ENCODE assay signal across 8 cellular contexts in genomic region chr3:113746955-113747718, GRCh38. TPM values are rescaled to one million over a fixed set of nuclear protein-coding genes. Genes with fewer than 3 reads are reported as not detected.
DNase-seq lines count a peak whose midpoint lies in the region; ATAC-seq, FAIRE-seq and TF ChIP-seq lines count a peak whose summit lies in the region.

ATP6V1A (plus strand) TSS chr3:113747035; CDS start chr3:113778754, 31,719 bp downstream.

- POLR2A ChIA-PET in A549 (lab: Yijun Ruan, JAX), result interaction anchor here (0.5 to 4.4 kb wide), 8 partner anchors 20 to 1650 kb away, joined by 3 to 23 read pairs (median 4); partner anchors contain the start of genes CCDC191, QTRT2, SPICE1 and USF3

- ATAC-seq in A549, result peak; percentile 65 to 68
- ATAC-seq in GM18505 (IDR thresholded peaks at IDR 0.05; ENCODE audit: unreplicated experiment), result peak; percentile 40
- peak; percentile 40 for ATAC-seq in HG02973 (IDR thresholded peaks at IDR 0.05; ENCODE audit: unreplicated experiment)

- peak within 1 kb of the TSS; percentile 96 to 99 for H3K27ac ChIP-seq in A549
- peak within 1 kb of the TSS; percentile 85 for H3K27ac ChIP-seq in OCI-LY3 (ENCODE audit: low read length)
- peak within 1 kb of the TSS; percentile 100 for H3K27ac ChIP-seq in substantia nigra (ENCODE audit: low read depth, low read length, poor library complexity, severe bottlenecking)

- TF ChIP-seq RAD21 in A549 (conservative IDR thresholded peaks at IDR 0.05 in 1 of 2, IDR thresholded peaks at IDR 0.05 in 1 of 2), result no peak

- H3K4me1 ChIP-seq in A549 (peaks cover 29% of the 10 kb centered on the region), OCI-LY3 (ENCODE audit: low read length) (peaks cover 41% of the 10 kb centered on the region), neuron (ENCODE audit: insufficient read depth, low read length) (peaks cover 19% of the 10 kb centered on the region)

- TF ChIP-seq POLR2A in A549 (IDR thresholded peaks at IDR 0.05; ENCODE audit: low read length), result no peak; the same call in 1 of the 2 replicates
- peak; percentile 75 for TF ChIP-seq POLR2A in GM18505 (IDR thresholded peaks at IDR 0.05; ENCODE audit: borderline replicate concordance, extremely low read depth, insufficient read depth, insufficient read length)

- DNase-seq in A549 (ENCODE audit: low read depth in 1 of 2, low spot score in 1 of 2), result peak; percentile 3 to 76
- peak; percentile 61 for DNase-seq in activated T-helper 1 cell treated with Interleukin-2 at 50 U/mL for 16 hours (ENCODE audit: low read depth)
- DNase-seq in fibroblast of mammary gland (ENCODE audit: low read depth), result no peak
- DNase-seq in substantia nigra (lab: John Stamatoyannopoulos, UW), result peak in 48 of 49 donors; percentile 17 to 96 (median 85)

- TF ChIP-seq EP300 in A549 (IDR thresholded peaks at IDR 0.05), result no peak

- peak within 1 kb of the TSS; percentile 77 for H2AFZ ChIP-seq in OCI-LY3 (ENCODE audit: low read depth, low read length)
- H2AFZ ChIP-seq in neuron (ENCODE audit: low read depth, low read length), result peak within 1 kb of the TSS; percentile 79

- H3K9ac ChIP-seq in OCI-LY3 (ENCODE audit: low read length), result peak within 1 kb of the TSS; percentile 86

- H3K36me3 ChIP-seq in OCI-LY3 (replicated peaks; ENCODE audit: low read depth, low read length) (peaks cover 7% of the 10 kb centered on the region), neuron (ENCODE audit: insufficient read depth, low read length) (no peaks in the 10 kb centered on the region)

- H4K20me1 ChIP-seq in OCI-LY3 (ENCODE audit: insufficient read depth, low read length), result peaks cover 27% of the 10 kb centered on the region

- H3K4me3 ChIP-seq in A549 (peak within 1 kb of the TSS; percentile 70), OCI-LY3 (ENCODE audit: low read length) (peak within 1 kb of the TSS; percentile 78), fibroblast of mammary gland (ENCODE audit: control insufficient read depth, low read depth, low read length) (peak within 1 kb of the TSS; percentile 99), neuron (ENCODE audit: low read length) (peak within 1 kb of the TSS; percentile 77)

- CTCF ChIA-PET in A549 (lab: Yijun Ruan, JAX), result interaction anchor here (1.0 to 1.4 kb wide), 4 partner anchors 10 to 166 kb away, joined by 3 to 7 read pairs (median 5); no protein-coding TSS in a partner anchor

- H3K27me3 ChIP-seq in OCI-LY3 (ENCODE audit: low read depth, low read length) (no peaks in the 10 kb centered on the region), neuron (ENCODE audit: insufficient read depth, low read length) (no peaks in the 10 kb centered on the region)

- peaks cover 63% of the 10 kb centered on the region for H3K79me2 ChIP-seq in OCI-LY3 (ENCODE audit: low read length)

- WGBS in A549 (ENCODE audit: missing lambda C conversion rate), result 2% methylated on average over 30 of the region's 31 CpGs

- FAIRE-seq in A549 (lab: Jason Lieb, UNC), result no peak

- no peak for TF ChIP-seq CTCF in A549 (IDR thresholded peaks at IDR 0.05)
- no peak for TF ChIP-seq CTCF in OCI-LY3 (IDR thresholded peaks at IDR 0.05; ENCODE audit: low read depth, low read length)
- TF ChIP-seq CTCF in fibroblast of mammary gland (conservative IDR thresholded peaks at IDR 0.05; ENCODE audit: control insufficient read depth, insufficient read depth, low read depth, low read length), result no peak

- H3K4me2 ChIP-seq in A549, result peak within 1 kb of the TSS; percentile 86
- peak within 1 kb of the TSS; percentile 88 for H3K4me2 ChIP-seq in OCI-LY3 (ENCODE audit: low read length)

- H3K9me3 ChIP-seq in A549, result no peaks in the 10 kb centered on the region
- no peaks in the 10 kb centered on the region for H3K9me3 ChIP-seq in OCI-LY3 (ENCODE audit: insufficient read depth, low read length)
- no peaks in the 10 kb centered on the region for H3K9me3 ChIP-seq in neuron (ENCODE audit: low read length)

TF ChIP-seq in A549, 52 proteins besides CTCF, POLR2A, EP300 and RAD21:
- TF ChIP-seq PHF8 (IDR thresholded peaks at IDR 0.05; ENCODE audit: borderline replicate concordance, low read depth) (peak; percentile 27; the same call in 1 of the 2 replicates), CBX2 (IDR thresholded peaks at IDR 0.05; ENCODE audit: borderline replicate concordance, low read depth) (no peak), KDM5A (IDR thresholded peaks at IDR 0.05) (peak; percentile 37; the same call in 1 of the 2 replicates)
TF ChIP-seq in A549: peak in this region for 2.

RNA-seq across cellular contexts. Expression of gene ATP6V1A, which starts in this region (rescaled TPM):
- 37.5 and 39.8 TPM in 2 replicates for polyA plus RNA-seq in A549 (2011; rRNA removed)
- polyA plus RNA-seq in A549 (2012; cell fraction: cytosol; rRNA removed), result 6.6 and 7.6 TPM in 2 replicates
- polyA plus RNA-seq in A549 (2012; cell fraction: nucleus; rRNA removed), result 4.4 and 6.1 TPM in 2 replicates
- polyA plus RNA-seq in A549 (2017; fragmentation: RNase III; extraction: RNeasy Plus Mini Kit Qiagen cat#74134 plus additional on column Dnase treatment), result 22.6 to 23.4 TPM (median 23.2 TPM) in 3 replicates
- 35.1 and 38.1 TPM in 2 replicates for polyA minus RNA-seq in A549 (2011; rRNA and poly(A)+ RNA removed)
